Comparison of ENCODE assay signal across 26 cellular contexts in genomic region chr15:40072216-40072990, GRCh38. TPM values are rescaled to one million over a fixed set of nuclear protein-coding genes. Genes with fewer than 3 reads are reported as not detected.
DNase-seq lines count a peak whose midpoint lies in the region; ATAC-seq, FAIRE-seq and TF ChIP-seq lines count a peak whose summit lies in the region.
"Had no signal": no experiment of that assay in that cellular context is flagged by ENCODE, and none has a peak within 500 bp of the region (broad histone marks: within the 10 kb centered on the region; RNA-seq: fewer than 3 reads in every experiment).

No MANE protein-coding gene starts in this region.

- no peak overlapping the region for H3K4ac ChIP-seq in IMR-90 (ENCODE audit: low read depth, low read length)

- H3K27me3 ChIP-seq in IMR-90 (ENCODE audit: control insufficient read depth, insufficient read depth, low read length) (no peaks in the 10 kb centered on the region), K562 (ENCODE audit: control insufficient read depth in 2 of 2, insufficient read depth in 2 of 2, low read length in 2 of 2) (no peaks in the 10 kb centered on the region), keratinocyte (ENCODE audit: control insufficient read depth, extremely low read depth, insufficient read depth, low read length) (peaks cover 8% of the 10 kb centered on the region), spleen (replicated peaks in 1 of 7) (no peaks in the 10 kb centered on the region), esophagus squamous epithelium (peaks cover 0 to 14% (median 0%) of the 10 kb centered on the region in 4 donors)
- H3K27me3 ChIP-seq: tibial artery had no signal

- no peak overlapping the region for H3K23ac ChIP-seq in IMR-90 (ENCODE audit: low read depth, low read length)

- H3K27ac ChIP-seq in IMR-90 (ENCODE audit: insufficient read depth, low read length) (no peak overlapping the region), K562 (ENCODE audit: extremely low read depth, low read depth, low read length) (no peak overlapping the region), keratinocyte (ENCODE audit: control insufficient read depth, insufficient read depth, low read length) (no peak overlapping the region), spleen (no peak overlapping the region), esophagus squamous epithelium (no peak overlapping the region)
- H3K27ac ChIP-seq: tibial artery had no signal

- H3K56ac ChIP-seq in IMR-90 (ENCODE audit: extremely low read depth, insufficient read depth, low read length), result no peak overlapping the region

- no peak overlapping the region for H3K14ac ChIP-seq in IMR-90 (replicated peaks; ENCODE audit: low read depth, low read length)

- POLR2A ChIA-PET in IMR-90 (lab: Charles Lee; ENCODE audit: unreplicated experiment) (no interaction called here), K562 (lab: Yijun Ruan, JAX) (no interaction called here)

- no peak overlapping the region for H3K18ac ChIP-seq in IMR-90 (ENCODE audit: low read depth, low read length)

- no peak for TF ChIP-seq RAD21 in IMR-90 (IDR thresholded peaks at IDR 0.05; ENCODE audit: low read length)
- no peak for TF ChIP-seq RAD21 in K562 (CRISPR knock-in tag; conservative IDR thresholded peaks at IDR 0.05 in 1 of 2, IDR thresholded peaks at IDR 0.05 in 1 of 2)

- TF ChIP-seq POLR2A in IMR-90 (IDR thresholded peaks at IDR 0.05; ENCODE audit: low read depth, low read length) (no peak), K562 (conservative IDR thresholded peaks at IDR 0.05) (no peak), spleen (IDR thresholded peaks at IDR 0.05) (no peak), esophagus squamous epithelium (IDR thresholded peaks at IDR 0.05) (no peak)

- H2AFZ ChIP-seq in IMR-90 (replicated peaks; ENCODE audit: low read length, poor library complexity) (peak overlapping the region; percentile 58), K562 (ENCODE audit: low read depth, low read length) (peak overlapping the region; percentile 44; the same call in 1 of the 2 replicates), keratinocyte (ENCODE audit: control insufficient read depth, low read length) (peak overlapping the region; percentile 58)

- H3K4me3 ChIP-seq in IMR-90 (ENCODE audit: insufficient read depth, low read depth, low read length) (no peak overlapping the region), K562 (no peak overlapping the region), keratinocyte (ENCODE audit: control insufficient read depth in 2 of 3, extremely low read depth in 1 of 3, insufficient read depth in 2 of 3, low read depth in 1 of 3, low read length in 3 of 3) (peak overlapping the region in 1 of 3 experiments; percentile 41), spleen (no peak overlapping the region), esophagus squamous epithelium (peak overlapping the region in 1 of 4 donors; percentile 33)
- H3K4me3 ChIP-seq: tibial artery had no signal

- no peak for TF ChIP-seq EP300 in K562 (IDR thresholded peaks at IDR 0.05; ENCODE audit: low read length)

- H2BK15ac ChIP-seq in IMR-90 (ENCODE audit: low read depth, low read length), result no peak overlapping the region

- peak overlapping the region; percentile 2; the same call in 1 of the 2 replicates for H2AK5ac ChIP-seq in IMR-90 (ENCODE audit: low read depth, low read length)

- H3K9me1 ChIP-seq in IMR-90 (ENCODE audit: insufficient read depth, low read length) (peaks cover 6% of the 10 kb centered on the region; the same call in 1 of the 2 replicates), K562 (ENCODE audit: control insufficient read depth, insufficient read depth, low read length) (no peaks in the 10 kb centered on the region), keratinocyte (ENCODE audit: control insufficient read depth, extremely low read depth, insufficient read depth, low read length) (no peaks in the 10 kb centered on the region)

- no peak overlapping the region for H4K8ac ChIP-seq in IMR-90 (ENCODE audit: low read depth in 2 of 2, low read length in 2 of 2)

- H4K5ac ChIP-seq in IMR-90 (ENCODE audit: low read depth, low read length), result no peak overlapping the region

- no peak overlapping the region for H2BK5ac ChIP-seq in IMR-90 (ENCODE audit: low read depth, low read length, poor library complexity, severe bottlenecking)

- H3K4me1 ChIP-seq in IMR-90 (ENCODE audit: control insufficient read depth, insufficient read depth, low read length), result peaks cover 11% of the 10 kb centered on the region
- peaks cover 9 to 32% of the 10 kb centered on the region in 2 experiments; a peak in 4 of 5 replicates for H3K4me1 ChIP-seq in K562 (replicated peaks in 1 of 2; ENCODE audit: control insufficient read depth in 2 of 2, insufficient read depth in 2 of 2, low read length in 2 of 2)
- H3K4me1 ChIP-seq in keratinocyte (ENCODE audit: control insufficient read depth, extremely low read depth, insufficient read depth, low read length), result peaks cover 4% of the 10 kb centered on the region
- H3K4me1 ChIP-seq in spleen, result peaks cover 0 to 50% (median 18%) of the 10 kb centered on the region in 6 donors
- H3K4me1 ChIP-seq in esophagus squamous epithelium, result peaks cover 22 to 58% (median 22%) of the 10 kb centered on the region in 3 donors

- no peak for DNase-seq in IMR-90
- DNase-seq in K562 (ENCODE audit: extremely low read depth in 1 of 4, low spot score in 3 of 4), result no peak
- DNase-seq in keratinocyte (ENCODE audit: low read depth, low spot score), result no peak
- peak; percentile 69 for DNase-seq in spleen
- DNase-seq in esophagus squamous epithelium (lab: John Stamatoyannopoulos, UW), result no peak
- DNase-seq in GM13977 (ENCODE audit: low spot score), result no peak
- DNase-seq in DMS53 treated with DMSO at 0.1 percent for 48 hours (lab: John Stamatoyannopoulos, UW; ENCODE audit: unreplicated experiment), result no peak
- DNase-seq: activated CD4-positive, CD25-positive, alpha-beta regulatory T cell treated with anti-CD3 and anti-CD28 coated beads, Interleukin-2, amount 50 U/mL, for 72 hours; activated CD8-positive, alpha-beta memory T cell treated with anti-CD3 and anti-CD28 coated beads for 24 hours; activated naive CD8-positive, alpha-beta T cell treated with anti-CD3 and anti-CD28 coated beads for 36 hours; activated T-cell treated with anti-CD3 and anti-CD28 coated beads, Interleukin-2, amount 50 U/mL, for 72 hours; AML-193; Caco-2; foreskin fibroblast; hypothalamus; Kasumi-1; kidney; midbrain; NCI-H1105; NCI-H82; PC-3; tibial artery had no signal

- 83% methylated on average over 14 of the region's 34 CpGs; no CpG with 5 or more reads in 1 of the 2 experiments for WGBS in IMR-90 (ENCODE audit: extremely low coverage in 2 of 2, insufficient read length in 1 of 2), 2 experiments
- WGBS in K562 (ENCODE audit: insufficient coverage, low coverage, missing lambda C conversion rate), result 80% methylated on average over 34 of the region's 34 CpGs
- WGBS in spleen, 5 donors, result 61 to 88% (median 78%) methylated on average over 34 of the region's 34 CpGs
- 36 to 40% methylated on average over 18 to 28 of the region's 34 CpGs for WGBS in esophagus squamous epithelium, 2 donors

- no peak overlapping the region for H2BK120ac ChIP-seq in IMR-90 (ENCODE audit: low read depth, low read length)

- H3K79me2 ChIP-seq in K562 (ENCODE audit: control insufficient read depth, insufficient read depth, low read length) (no peaks in the 10 kb centered on the region), keratinocyte (ENCODE audit: control insufficient read depth, insufficient read depth, low read length) (no peaks in the 10 kb centered on the region)

- no peak for FAIRE-seq in K562 (lab: Jason Lieb, UNC)
- no peak for FAIRE-seq in keratinocyte (lab: Jason Lieb, UNC)
- FAIRE-seq: endometrium, GM18507, HTR-8/SVneo, kidney had no signal

- CTCF ChIA-PET in IMR-90 (lab: Yijun Ruan, JAX) (no interaction called here), K562 (lab: Yijun Ruan, JAX; ENCODE audit: low intra/inter-chr PET ratio) (interaction anchor here (0.6 kb wide), 1 partner anchor 240 kb away, joined by 3 read pairs; no protein-coding TSS in a partner anchor)

- no peaks in the 10 kb centered on the region for H3K79me1 ChIP-seq in IMR-90 (ENCODE audit: low read depth in 1 of 2, low read length in 2 of 2)

- no peak overlapping the region for H2AK9ac ChIP-seq in IMR-90 (replicated peaks; ENCODE audit: low read depth, low read length, poor library complexity)

- no TSS peak for BruUV-seq in IMR-90 (replicated peaks; lab: Mats Ljungman, UMichigan)
- no TSS peak for BruUV-seq in K562 (replicated peaks; lab: Mats Ljungman, UMichigan)

- H3K36me3 ChIP-seq in IMR-90 (ENCODE audit: control insufficient read depth, insufficient read depth, low read length), result no peaks in the 10 kb centered on the region
- H3K36me3 ChIP-seq in K562 (ENCODE audit: control insufficient read depth, insufficient read depth, low read length), result no peaks in the 10 kb centered on the region
- no peaks in the 10 kb centered on the region for H3K36me3 ChIP-seq in keratinocyte (ENCODE audit: control insufficient read depth in 2 of 2, extremely low read depth in 1 of 2, insufficient read depth in 2 of 2, low read length in 2 of 2)
- no peaks in the 10 kb centered on the region for H3K36me3 ChIP-seq in spleen
- no peaks in the 10 kb centered on the region for H3K36me3 ChIP-seq in esophagus squamous epithelium
- H3K36me3 ChIP-seq: tibial artery had no signal

- H3K9ac ChIP-seq in IMR-90 (ENCODE audit: low read depth, low read length) (no peak overlapping the region), K562 (ENCODE audit: insufficient read depth in 1 of 2, low read depth in 2 of 2, low read length in 2 of 2) (peak overlapping the region in 1 of 2 experiments; percentile 68; a peak in 2 of 4 replicates), keratinocyte (ENCODE audit: control insufficient read depth, extremely low read depth, insufficient read depth, low read length) (no peak overlapping the region)

- H4K91ac ChIP-seq in IMR-90 (ENCODE audit: insufficient read depth, low read depth, low read length), result no peak overlapping the region

- H2BK20ac ChIP-seq in IMR-90 (ENCODE audit: low read depth, low read length), result no peak overlapping the region

- H4K20me1 ChIP-seq in IMR-90 (ENCODE audit: insufficient read depth, low read length), result no peaks in the 10 kb centered on the region
- no peaks in the 10 kb centered on the region for H4K20me1 ChIP-seq in K562 (replicated peaks; ENCODE audit: control insufficient read depth, insufficient read depth, low read length)
- H4K20me1 ChIP-seq in keratinocyte (ENCODE audit: control insufficient read depth, extremely low read depth, insufficient read depth, low read length), result no peaks in the 10 kb centered on the region

- H3K9me3 ChIP-seq in IMR-90 (ENCODE audit: control insufficient read depth, insufficient read depth, low read length) (no peaks in the 10 kb centered on the region), K562 (replicated peaks; ENCODE audit: control insufficient read depth, insufficient read depth, low read depth, low read length) (no peaks in the 10 kb centered on the region), keratinocyte (ENCODE audit: control insufficient read depth, low read depth, low read length) (no peaks in the 10 kb centered on the region), spleen (no peaks in the 10 kb centered on the region), esophagus squamous epithelium (no peaks in the 10 kb centered on the region)
- H3K9me3 ChIP-seq: Caco-2, tibial artery had no signal

- intact Hi-C loops in IMR-90 (cut with micrococcal nuclease) (no loop called here), K562 (cut with micrococcal nuclease) (no loop called here), spleen (cut with DNase I; ENCODE audit: low total_unique reads) (no loop called here), esophagus squamous epithelium (cut with DNase I) (no loop called here)

- ATAC-seq in IMR-90 (ENCODE audit: low read depth) (no peak), K562 (peak; percentile 40; the same call in 2 of the 3 replicates), GM21390 (IDR thresholded peaks at IDR 0.05; ENCODE audit: unreplicated experiment) (no peak)
- ATAC-seq: activated T-cell treated with anti-CD3 and anti-CD28 coated beads, Interleukin-2, amount 50 U/mL, for 72 hours; PC-3 had no signal

- in situ Hi-C loops in IMR-90 (cut with MboI; ENCODE audit: low sequenced_read_pairs), result no loop called here
- in situ Hi-C loops in K562 (cut with MboI), result no loop called here
- in situ Hi-C loops in GM13977 (cut with MboI; ENCODE audit: low pct_unique_long_range_greater_than_20kb, low sequenced_read_pairs, unreplicated experiment), result no loop called here

- H3K4me2 ChIP-seq in IMR-90 (ENCODE audit: low read depth, low read length) (no peak overlapping the region), K562 (ENCODE audit: insufficient read depth, low read length) (no peak overlapping the region), keratinocyte (ENCODE audit: control insufficient read depth, extremely low read depth, insufficient read depth, low read depth, low read length) (peak overlapping the region; percentile 63)

- dilution Hi-C loops in IMR-90 (cut with HindIII; ENCODE audit: low sequenced_read_pairs, unreplicated experiment), result no loop called here
- dilution Hi-C loops in keratinocyte (cut with MboI; ENCODE audit: extremely low pct_ligation_motif_present, low sequenced_read_pairs), result no loop called here

- no peak for TF ChIP-seq CTCF in IMR-90 (conservative IDR thresholded peaks at IDR 0.05; ENCODE audit: low read depth, low read length)
- TF ChIP-seq CTCF in K562 (IDR thresholded peaks at IDR 0.05 in 2 of 3, conservative IDR thresholded peaks at IDR 0.05 in 1 of 3; ENCODE audit: insufficient read depth in 2 of 3, low read depth in 1 of 3, low read length in 3 of 3), result no peak
- no peak for TF ChIP-seq CTCF in keratinocyte (optimal IDR thresholded peaks at IDR 0.05 in 1 of 3, IDR thresholded peaks at IDR 0.05 in 1 of 3, conservative IDR thresholded peaks at IDR 0.05 in 1 of 3; ENCODE audit: extremely low read depth in 1 of 3, insufficient read depth in 2 of 3, low read length in 3 of 3)
- TF ChIP-seq CTCF in spleen (IDR thresholded peaks at IDR 0.05 in 8 of 11, conservative IDR thresholded peaks at IDR 0.05 in 3 of 11), result no peak
- TF ChIP-seq CTCF in esophagus squamous epithelium (IDR thresholded peaks at IDR 0.05), result no peak
- TF ChIP-seq CTCF in GM13977 (IDR thresholded peaks at IDR 0.05; ENCODE audit: extremely low read depth, insufficient read depth, missing control alignments), result no peak

RNA-seq across cellular contexts. Expression of gene SRP14, which starts 33.4 kb away (rescaled TPM):
- total RNA-seq in IMR-90 (2012; rRNA removed) (106 and 205 TPM in 2 replicates), K562 (2014; rRNA removed) (409 and 442 TPM in 2 replicates), K562 (2014; rRNA removed; fragmentation: Illumina TruSeq; extraction: Trizol) (165 and 189 TPM in 2 replicates), K562 (2015; rRNA removed; fragmentation: Illumina TruSeq; extraction: Trizol) (167 and 189 TPM in 2 replicates), K562 (2021) (155 and 161 TPM in 2 replicates), spleen (100 to 1,000 TPM; 109 to 256 (median 145) TPM), esophagus squamous epithelium (100 to 1,000 TPM; 177 to 369 (median 237) TPM)
- polyA plus RNA-seq in IMR-90 (2012; rRNA removed) (295 and 296 TPM in 2 replicates), K562 (2011; rRNA removed) (353 and 402 TPM in 2 replicates), K562 (2014; fragmentation: Illumina TruSeq; extraction: Trizol) (314 and 378 TPM in 2 replicates), K562 (2014; fragmentation: Nextera tagmentation; extraction: Ambion mirVana) (1,000 to 10,000 TPM; 1,071 to 1,097 TPM), K562 (2014; rRNA removed) (657 and 689 TPM in 2 replicates), keratinocyte (272 to 407 TPM (median 324 TPM) in 3 replicates), spleen (100 to 1,000 TPM; 295 to 356 (median 353) TPM)
- polyA plus RNA-seq in IMR-90 (2012; cell fraction: cytosol; rRNA removed), result 198 and 487 TPM in 2 replicates
- 41.4 and 203 TPM in 2 replicates for polyA plus RNA-seq in IMR-90 (2012; cell fraction: nucleus; rRNA removed; ENCODE audit: low replicate concordance)
- total RNA-seq in K562 (2011; cell fraction: chromatin; rRNA removed; ENCODE audit: low replicate concordance), result 30.2 and 39.1 TPM in 2 replicates
- 32.4 and 37.0 TPM in 2 replicates for total RNA-seq in K562 (2011; cell fraction: nucleolus; rRNA removed)
- 49.5 and 55.9 TPM in 2 replicates for total RNA-seq in K562 (2011; cell fraction: nucleoplasm; rRNA removed)
- 142 and 212 TPM in 2 replicates for polyA plus RNA-seq in K562 (2011; cell fraction: cytosol; rRNA removed)
- 80.9 and 136 TPM in 2 replicates for polyA plus RNA-seq in K562 (2011; cell fraction: nucleus; rRNA removed)
- polyA plus RNA-seq in K562 (2012), result 199 and 317 TPM in 2 replicates
- polyA minus RNA-seq in K562 (2011; rRNA and poly(A)+ RNA removed), result 128 and 133 TPM in 2 replicates
- polyA minus RNA-seq in K562 (2011; cell fraction: cytosol; rRNA and poly(A)+ RNA removed), result 40.4 and 48.7 TPM in 2 replicates
- 28.3 and 45.9 TPM in 2 replicates for polyA minus RNA-seq in K562 (2011; cell fraction: nucleus; rRNA and poly(A)+ RNA removed)
- 2,431 TPM for polyA plus RNA-seq in keratinocyte (2011; ENCODE audit: low read depth)
- polyA plus RNA-seq in keratinocyte (2011; cell fraction: cytosol; rRNA removed), result 406 and 414 TPM in 2 replicates
- 131 and 140 TPM in 2 replicates for polyA plus RNA-seq in keratinocyte (2011; cell fraction: nucleus; rRNA removed)
- polyA plus RNA-seq in keratinocyte (2012; ENCODE audit: low replicate concordance), result 226 and 292 TPM in 2 replicates
- 16.3 to 86.8 TPM (median 71.1 TPM) in 3 replicates for polyA minus RNA-seq in keratinocyte
- polyA minus RNA-seq in keratinocyte (2011; cell fraction: cytosol; rRNA and poly(A)+ RNA removed), result 121 TPM
- 18.7 and 29.6 TPM in 2 replicates for polyA minus RNA-seq in keratinocyte (2011; cell fraction: nucleus; rRNA and poly(A)+ RNA removed)

RNA-seq across cellular contexts. Expression of gene BMF, which starts 36.3 kb away (rescaled TPM):
- total RNA-seq in IMR-90 (2012; rRNA removed) (1.7 and 2.9 TPM in 2 replicates), K562 (2014; rRNA removed) (0.41 and 0.59 TPM in 2 replicates), K562 (2014; rRNA removed; fragmentation: Illumina TruSeq; extraction: Trizol) (0.25 and 0.32 TPM in 2 replicates), K562 (2015; rRNA removed; fragmentation: Illumina TruSeq; extraction: Trizol) (0.19 and 0.29 TPM in 2 replicates), K562 (2021) (0.56 and 0.91 TPM in 2 replicates), spleen (10 to 100 TPM; 16.9 to 77.9 (median 36.1) TPM), esophagus squamous epithelium (1 to 10 TPM in 2 of 4 donors, under 1 TPM in 2; 0.31 to 4.4 (median 1.4) TPM)
- polyA plus RNA-seq in IMR-90 (2012; rRNA removed) (2.4 and 2.8 TPM in 2 replicates), K562 (2011; rRNA removed) (0.35 and 0.59 TPM in 2 replicates), K562 (2014; fragmentation: Illumina TruSeq; extraction: Trizol) (0.52 and 0.87 TPM in 2 replicates), K562 (2014; fragmentation: Nextera tagmentation; extraction: Ambion mirVana) (not detected), K562 (2014; rRNA removed) (0.82 and 0.86 TPM in 2 replicates), keratinocyte (0.05 to 0.30 TPM (median 0.13 TPM) in 3 replicates), spleen (10 to 100 TPM; 25.5 to 33.1 (median 27.7) TPM)
- 0.80 and 1.8 TPM in 2 replicates for polyA plus RNA-seq in IMR-90 (2012; cell fraction: cytosol; rRNA removed)
- polyA plus RNA-seq in IMR-90 (2012; cell fraction: nucleus; rRNA removed; ENCODE audit: low replicate concordance), result 6.6 and 11.7 TPM in 2 replicates
- 0.58 and 3.5 TPM in 2 replicates for total RNA-seq in K562 (2011; cell fraction: chromatin; rRNA removed; ENCODE audit: low replicate concordance)
- 2.5 and 2.8 TPM in 2 replicates for total RNA-seq in K562 (2011; cell fraction: nucleolus; rRNA removed)
- total RNA-seq in K562 (2011; cell fraction: nucleoplasm; rRNA removed), result 0.81 and 1.7 TPM in 2 replicates
- polyA plus RNA-seq in K562 (2011; cell fraction: cytosol; rRNA removed), result 0.49 and 0.56 TPM in 2 replicates
- 0.76 and 0.92 TPM in 2 replicates for polyA plus RNA-seq in K562 (2011; cell fraction: nucleus; rRNA removed)
- polyA plus RNA-seq in K562 (2012), result 0.53 and 3.8 TPM in 2 replicates
- 0.54 and 1.1 TPM in 2 replicates for polyA minus RNA-seq in K562 (2011; rRNA and poly(A)+ RNA removed)
- polyA minus RNA-seq in K562 (2011; cell fraction: cytosol; rRNA and poly(A)+ RNA removed), result 1.2 TPM in 1 of 2 replicates, not detected in the other
- 0.40 and 1.00 TPM in 2 replicates for polyA minus RNA-seq in K562 (2011; cell fraction: nucleus; rRNA and poly(A)+ RNA removed)
- polyA plus RNA-seq in keratinocyte (2011; ENCODE audit: low read depth), result 0.07 TPM
- polyA plus RNA-seq in keratinocyte (2011; cell fraction: cytosol; rRNA removed), result 0.04 and 0.12 TPM in 2 replicates
- 0.15 and 0.72 TPM in 2 replicates for polyA plus RNA-seq in keratinocyte (2011; cell fraction: nucleus; rRNA removed)
- polyA plus RNA-seq in keratinocyte (2012; ENCODE audit: low replicate concordance), result 0.02 and 0.24 TPM in 2 replicates
- polyA minus RNA-seq in keratinocyte, result 0.16 to 0.36 TPM (median 0.16 TPM) in 3 replicates
- not detected for polyA minus RNA-seq in keratinocyte (2011; cell fraction: cytosol; rRNA and poly(A)+ RNA removed)
- polyA minus RNA-seq in keratinocyte (2011; cell fraction: nucleus; rRNA and poly(A)+ RNA removed), result 0.32 and 1.0 TPM in 2 replicates
